ENCODE assay signal across 8 cellular contexts in genomic region chr2:63840785-63841253, GRCh38. TPM values are rescaled to one million over a fixed set of nuclear protein-coding genes. Genes with fewer than 3 reads are reported as not detected.
DNase-seq lines count a peak whose midpoint lies in the region; ATAC-seq, FAIRE-seq and TF ChIP-seq lines count a peak whose summit lies in the region.

No MANE protein-coding gene starts in this region.

- H3K27me3 ChIP-seq in right atrium auricular region (no peaks in the 10 kb centered on the region), psoas muscle (ENCODE audit: insufficient read depth in 3 of 3, low read length in 2 of 3) (no peaks in the 10 kb centered on the region)

- ATAC-seq in GM18502 (IDR thresholded peaks at IDR 0.05; ENCODE audit: poor library complexity, unreplicated experiment) (peak; percentile 93), HG02943 (IDR thresholded peaks at IDR 0.05; ENCODE audit: low read depth, unreplicated experiment) (peak; percentile 86), psoas muscle (peak; percentile 85 to 91 (median 88))

- DNase-seq in NCI-H187 (lab: John Stamatoyannopoulos, UW) (peak; percentile 98 to 99), T-helper 2 cell (peak; percentile 95 to 99 (median 96)), anterior cingulate cortex (lab: John Stamatoyannopoulos, UW) (peak; percentile 77 to 99 (median 98)), right atrium auricular region (ENCODE audit: low spot score) (peak; percentile 99), psoas muscle (peak; percentile 99), urothelium cell line (ENCODE audit: low spot score) (peak; percentile 98)

- peak; percentile 98 for FAIRE-seq in urothelium cell line (lab: Jason Lieb, UNC)

- H3K4me3 ChIP-seq in right atrium auricular region (peak overlapping the region; percentile 85 to 92), psoas muscle (peak overlapping the region; percentile 76)

- H3K9me3 ChIP-seq in right atrium auricular region: no peaks in the 10 kb centered on the region
- H3K9me3 ChIP-seq in psoas muscle: no peaks in the 10 kb centered on the region

- intact Hi-C loops in psoas muscle (cut with DNase I): loop anchor here (5.0 kb wide), 4 partner anchors 46 to 254 kb away; partner anchors contain the start of genes MDH1 (in 1 of the 2) and WDPCP (in 1 of the 2)

- H3K4me1 ChIP-seq in right atrium auricular region (peaks cover 0 to 28% of the 10 kb centered on the region in 2 donors), psoas muscle (peaks cover 24% of the 10 kb centered on the region)

- 0 to 1% (median 0%) methylated on average over 33 to 34 of the region's 34 CpGs for WGBS in psoas muscle, 3 donors

- H3K27ac ChIP-seq in right atrium auricular region: peak overlapping the region; percentile 99
- peak overlapping the region; percentile 96 for H3K27ac ChIP-seq in psoas muscle

- H3K36me3 ChIP-seq in right atrium auricular region (no peaks in the 10 kb centered on the region), psoas muscle (ENCODE audit: insufficient read depth in 1 of 2, low read depth in 1 of 2) (no peaks in the 10 kb centered on the region)

- TF ChIP-seq CTCF in right atrium auricular region (IDR thresholded peaks at IDR 0.05) (no peak), psoas muscle (IDR thresholded peaks at IDR 0.05) (no peak)

RNA-seq across cellular contexts. Expression of gene UGP2, which starts 0.9 kb away (rescaled TPM):
- 100 to 1,000 TPM; 204 to 209 TPM for total RNA-seq in right atrium auricular region
- total RNA-seq in psoas muscle: 100 to 1,000 TPM; 402 to 903 (median 596) TPM
- 100 to 1,000 TPM; 391 to 656 (median 520) TPM for polyA plus RNA-seq in psoas muscle

Comparison
In these comparisons a context has a peak if more than half of its experiments do, and no peak if none do; other contexts are left out.
1. Peak in every context shown above with its lines: DNase-seq, ATAC-seq, H3K4me3 ChIP-seq and H3K27ac ChIP-seq.